ENCODE assay signal across 31 cellular contexts in the genomic region with DNA sequence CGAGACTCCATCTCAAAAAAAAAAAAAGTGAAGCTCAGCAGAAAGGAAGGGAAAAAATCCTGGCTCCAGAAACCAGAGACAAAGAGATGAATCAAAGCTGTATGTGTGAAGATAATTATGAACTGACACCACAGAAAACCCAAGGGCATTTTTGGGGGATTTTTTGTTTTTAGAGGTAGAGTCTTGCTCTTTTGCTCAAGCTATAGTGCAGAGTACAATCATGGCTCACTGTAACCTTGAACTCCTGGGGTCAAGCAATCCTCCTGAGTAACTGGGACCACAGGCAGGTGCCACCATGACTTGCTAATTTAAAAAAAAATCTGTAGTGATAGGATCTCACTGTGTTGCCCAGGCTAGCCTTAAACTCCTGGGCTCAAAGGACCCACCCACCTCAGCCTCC. TPM values are rescaled to one million over a fixed set of nuclear protein-coding genes. Genes with fewer than 3 reads are reported as not detected.
DNase-seq lines count a peak whose midpoint lies in the region; ATAC-seq and TF ChIP-seq lines count a peak whose summit lies in the region.
"Had no signal": no experiment of that assay in that cellular context is flagged by ENCODE, and none has a peak within 500 bp of the region (broad histone marks: within the 10 kb centered on the region; RNA-seq: fewer than 3 reads in every experiment).

No MANE protein-coding gene starts in this region.

- no peaks in the 10 kb centered on the region for H3K9me3 ChIP-seq in T-helper 17 cell (ENCODE audit: control insufficient read depth, low read length, poor library complexity, severe bottlenecking)
- no peaks in the 10 kb centered on the region for H3K9me3 ChIP-seq in naive thymus-derived CD4-positive, alpha-beta T cell (ENCODE audit: control insufficient read depth in 2 of 3, low read length in 3 of 3)
- H3K9me3 ChIP-seq: BE2C, Caco-2, left ventricle myocardium inferior, SK-N-SH had no signal

- no peaks in the 10 kb centered on the region for H3K4me1 ChIP-seq in naive thymus-derived CD4-positive, alpha-beta T cell (ENCODE audit: control insufficient read depth in 2 of 2, insufficient read depth in 2 of 2, low read length in 2 of 2)
- H3K4me1 ChIP-seq: BE2C, Caco-2, left ventricle myocardium inferior had no signal

- H3K36me3 Mint-ChIP-seq in activated T-cell treated with anti-CD3 and anti-CD28 coated beads, Interleukin-2, amount 50 U/mL, for 24 hours (ENCODE audit: low read depth) = peaks cover 98% of the 10 kb centered on the region
- H3K36me3 Mint-ChIP-seq in T-helper 17 cell (ENCODE audit: low read depth) = peaks cover 27% of the 10 kb centered on the region
- peaks cover 38 to 80% (median 59%) of the 10 kb centered on the region in 5 donors for H3K36me3 Mint-ChIP-seq in naive thymus-derived CD4-positive, alpha-beta T cell
- H3K36me3 Mint-ChIP-seq in nephron progenitor cell (ENCODE audit: low read depth) = no peaks in the 10 kb centered on the region
- H3K36me3 Mint-ChIP-seq: type B pancreatic cell had no signal

- no peaks in the 10 kb centered on the region for H3K27me3 Mint-ChIP-seq in activated T-cell treated with anti-CD3 and anti-CD28 coated beads, Interleukin-2, amount 50 U/mL, for 24 hours
- no peaks in the 10 kb centered on the region for H3K27me3 Mint-ChIP-seq in T-helper 17 cell
- H3K27me3 Mint-ChIP-seq in naive thymus-derived CD4-positive, alpha-beta T cell = no peaks in the 10 kb centered on the region
- peaks cover 17% of the 10 kb centered on the region for H3K27me3 Mint-ChIP-seq in nephron progenitor cell (ENCODE audit: low read depth, poor library complexity)
- H3K27me3 Mint-ChIP-seq: activated CD8-positive, alpha-beta memory T cell treated with anti-CD3 and anti-CD28 coated beads, Interleukin-2, amount 10 ng/mL, durations not matched to agents 7 days and 5 days; naive thymus-derived CD8-positive, alpha-beta T cell had no signal

- no peak for DNase-seq in activated T-cell treated with anti-CD3 and anti-CD28 coated beads, Interleukin-2, amount 50 U/mL, for 24 hours
- DNase-seq in activated T-cell treated with anti-CD3 and anti-CD28 coated beads, Interleukin-2, amount 50 U/mL, for 1 hour = no peak
- no peak for DNase-seq in T-helper 17 cell
- DNase-seq in naive thymus-derived CD4-positive, alpha-beta T cell = no peak
- DNase-seq in nephron progenitor cell = no peak
- DNase-seq in Ammon's horn (ENCODE audit: low spot score) = no peak
- no peak for DNase-seq in left cardiac atrium
- DNase-seq: activated CD4-positive, alpha-beta T cell treated with anti-CD3 and anti-CD28 coated beads for 48 hours; activated CD8-positive, alpha-beta memory T cell treated with anti-CD3 and anti-CD28 coated beads, Interleukin-2, amount 10 ng/mL, durations not matched to agents 7 days and 5 days; BE2C; brain microvascular endothelial cell; Caco-2; Karpas-422; left ventricle myocardium inferior; midbrain; naive thymus-derived CD8-positive, alpha-beta T cell; NCI-H1417 treated with DMSO at 0.1 percent for 48 hours; NCI-H2081 treated with DMSO at 0.1 percent for 48 hours; NCI-H82; SK-N-SH; stimulated activated CD8-positive, alpha-beta memory T cell treated with anti-CD3 and anti-CD28 coated beads, Interleukin-4, amount 100 ng/mL, for 48 hours; substantia nigra; T-helper 2 cell had no signal

- peaks cover 37 to 96% (median 57%) of the 10 kb centered on the region in 3 experiments for H3K36me3 ChIP-seq in naive thymus-derived CD4-positive, alpha-beta T cell (ENCODE audit: control insufficient read depth in 2 of 3, insufficient read depth in 3 of 3, low read length in 3 of 3)
- H3K36me3 ChIP-seq: BE2C, brain microvascular endothelial cell, left ventricle myocardium inferior had no signal

- CTCF ChIA-PET in naive thymus-derived CD4-positive, alpha-beta T cell (lab: Charles Lee) = no interaction called here

- no peaks in the 10 kb centered on the region for H3K27me3 ChIP-seq in naive thymus-derived CD4-positive, alpha-beta T cell (ENCODE audit: control insufficient read depth in 2 of 2, insufficient read depth in 2 of 2, low read length in 2 of 2)
- H3K27me3 ChIP-seq: brain microvascular endothelial cell had no signal

- H3K27ac Mint-ChIP-seq in activated T-cell treated with anti-CD3 and anti-CD28 coated beads, Interleukin-2, amount 50 U/mL, for 24 hours = peak overlapping the region; percentile 77
- peak overlapping the region; percentile 24 for H3K27ac Mint-ChIP-seq in T-helper 17 cell
- H3K27ac Mint-ChIP-seq in naive thymus-derived CD4-positive, alpha-beta T cell = peak overlapping the region in 7 of 9 donors; percentile 38 to 74 (median 62)
- H3K27ac Mint-ChIP-seq in nephron progenitor cell = no peak overlapping the region
- H3K27ac Mint-ChIP-seq: activated CD8-positive, alpha-beta memory T cell treated with anti-CD3 and anti-CD28 coated beads, Interleukin-2, amount 10 ng/mL, durations not matched to agents 7 days and 5 days; activated T-helper 2 cell treated with anti-CD3 and anti-CD28 coated beads, Interferon-gamma antibody, Interleukin-2, Interleukin-4, amounts not matched to agents 10 μg/mL and 5 μg/mL and 100 μg/mL, durations not matched to agents 14 hours and 24 hours and 36 hours; type B pancreatic cell had no signal

- POLR2A ChIA-PET in naive thymus-derived CD4-positive, alpha-beta T cell (lab: Charles Lee) = interaction anchor here (0.6 kb wide), 1 partner anchor 146 kb away, joined by 3 read pairs; no protein-coding TSS in a partner anchor

- H3K9me3 Mint-ChIP-seq in activated T-cell treated with anti-CD3 and anti-CD28 coated beads, Interleukin-2, amount 50 U/mL, for 24 hours = no peaks in the 10 kb centered on the region
- no peaks in the 10 kb centered on the region for H3K9me3 Mint-ChIP-seq in naive thymus-derived CD4-positive, alpha-beta T cell
- H3K9me3 Mint-ChIP-seq in nephron progenitor cell = no peaks in the 10 kb centered on the region
- H3K9me3 Mint-ChIP-seq: activated T-helper 2 cell treated with anti-CD3 and anti-CD28 coated beads, Interferon-gamma antibody, Interleukin-2, Interleukin-4, amounts not matched to agents 10 μg/mL and 5 μg/mL and 100 μg/mL, durations not matched to agents 14 hours and 24 hours and 36 hours; naive thymus-derived CD8-positive, alpha-beta T cell had no signal

- no peak overlapping the region for H3K4me3 Mint-ChIP-seq in activated T-cell treated with anti-CD3 and anti-CD28 coated beads, Interleukin-2, amount 50 U/mL, for 24 hours
- H3K4me3 Mint-ChIP-seq in T-helper 17 cell (no peak overlapping the region), nephron progenitor cell (no peak overlapping the region)
- no peak overlapping the region for H3K4me3 Mint-ChIP-seq in naive thymus-derived CD4-positive, alpha-beta T cell
- H3K4me3 Mint-ChIP-seq: activated CD8-positive, alpha-beta memory T cell treated with anti-CD3 and anti-CD28 coated beads, Interleukin-2, amount 10 ng/mL, durations not matched to agents 7 days and 5 days; naive thymus-derived CD8-positive, alpha-beta T cell; type B pancreatic cell had no signal

- no peak overlapping the region for H3K27ac ChIP-seq in naive thymus-derived CD4-positive, alpha-beta T cell (ENCODE audit: low read depth, low read length)
- H3K27ac ChIP-seq: brain microvascular endothelial cell, left ventricle myocardium inferior, RWPE1, skin epidermis had no signal

- no peak for TF ChIP-seq CTCF in nephron progenitor cell (IDR thresholded peaks at IDR 0.05)

- ATAC-seq in GM18868 (IDR thresholded peaks at IDR 0.05; ENCODE audit: unreplicated experiment) (peak; percentile 74), T-helper 17 cell (no peak), left cardiac atrium (no peak)
- ATAC-seq in naive thymus-derived CD4-positive, alpha-beta T cell = no peak
- ATAC-seq: activated CD8-positive, alpha-beta memory T cell treated with anti-CD3 and anti-CD28 coated beads, Interleukin-2, amount 10 ng/mL, durations not matched to agents 7 days and 5 days; naive thymus-derived CD8-positive, alpha-beta T cell had no signal

- intact Hi-C loops in naive thymus-derived CD4-positive, alpha-beta T cell (cut with micrococcal nuclease) = loop anchor here in 1 of 2 donors (2.0 kb wide), 1 partner anchor 15 kb away; no protein-coding TSS in a partner anchor
- intact Hi-C loops in left cardiac atrium (cut with DNase I) = no loop called here

- peaks cover 21% of the 10 kb centered on the region for H3K4me1 Mint-ChIP-seq in activated T-cell treated with anti-CD3 and anti-CD28 coated beads, Interleukin-2, amount 50 U/mL, for 24 hours (ENCODE audit: low read depth)
- peaks cover 23% of the 10 kb centered on the region for H3K4me1 Mint-ChIP-seq in T-helper 17 cell
- H3K4me1 Mint-ChIP-seq in naive thymus-derived CD4-positive, alpha-beta T cell = peaks cover 11 to 21% (median 17%) of the 10 kb centered on the region in 7 donors
- peaks cover 13% of the 10 kb centered on the region for H3K4me1 Mint-ChIP-seq in nephron progenitor cell

- H3K4me3 ChIP-seq in naive thymus-derived CD4-positive, alpha-beta T cell (ENCODE audit: low read length) = no peak overlapping the region
- H3K4me3 ChIP-seq: left ventricle myocardium inferior, skin epidermis had no signal

RNA-seq across cellular contexts. Expression of a gene that starts 22.8 kb away (rescaled TPM):
- total RNA-seq in T-helper 17 cell (100 to 1,000 TPM; 277 to 292 TPM), left cardiac atrium (10 to 100 TPM; 24.2 to 28.9 TPM)
- total RNA-seq in naive thymus-derived CD4-positive, alpha-beta T cell = 100 to 1,000 TPM; 275 to 357 (median 311) TPM
- polyA plus RNA-seq in naive thymus-derived CD4-positive, alpha-beta T cell = 100 to 1,000 TPM; 340 to 452 TPM

RNA-seq across cellular contexts. Expression of a gene that starts 44.7 kb away (rescaled TPM):
- total RNA-seq in T-helper 17 cell (under 1 TPM in 1 of 2 donors, not detected in 1; 0.39 TPM), left cardiac atrium (100 to 1,000 TPM; 116 to 146 TPM)
- total RNA-seq in naive thymus-derived CD4-positive, alpha-beta T cell = not detected
- polyA plus RNA-seq in naive thymus-derived CD4-positive, alpha-beta T cell = under 1 TPM; 0.12 to 0.17 TPM
- total RNA-seq: A673; activated CD8-positive, alpha-beta memory T cell treated with anti-CD3 and anti-CD28 coated beads, Interleukin-2, amount 10 ng/mL, durations not matched to agents 7 days and 5 days; activated T-helper 2 cell treated with anti-CD3 and anti-CD28 coated beads, Interferon-gamma antibody, Interleukin-2, Interleukin-4, amounts not matched to agents 10 μg/mL and 5 μg/mL and 100 μg/mL, durations not matched to agents 14 hours and 24 hours and 36 hours; Caco-2; chondrocyte; naive thymus-derived CD8-positive, alpha-beta T cell; osteoblast had no signal
- polyA plus RNA-seq: SK-N-SH had no signal

Comparison
In these comparisons a context has a peak if more than half of its experiments do, and no peak if none do; other contexts are left out.
1. RNA of a gene that starts 22.8 kb away (total RNA-seq): 275 to 357 TPM in naive thymus-derived CD4-positive, alpha-beta T cell and 277 to 292 TPM in T-helper 17 cell; 24.2 to 28.9 TPM in left cardiac atrium; every median in the first group is over 4 times any median in the second.
2. RNA of a gene that starts 44.7 kb away (total RNA-seq): 116 to 146 TPM in left cardiac atrium; 0.39 TPM in T-helper 17 cell and not detected in naive thymus-derived CD4-positive, alpha-beta T cell; every median in the first group is over 10 times any median in the second.